34 cellular contexts compared by ENCODE assay signal in the genomic region with DNA sequence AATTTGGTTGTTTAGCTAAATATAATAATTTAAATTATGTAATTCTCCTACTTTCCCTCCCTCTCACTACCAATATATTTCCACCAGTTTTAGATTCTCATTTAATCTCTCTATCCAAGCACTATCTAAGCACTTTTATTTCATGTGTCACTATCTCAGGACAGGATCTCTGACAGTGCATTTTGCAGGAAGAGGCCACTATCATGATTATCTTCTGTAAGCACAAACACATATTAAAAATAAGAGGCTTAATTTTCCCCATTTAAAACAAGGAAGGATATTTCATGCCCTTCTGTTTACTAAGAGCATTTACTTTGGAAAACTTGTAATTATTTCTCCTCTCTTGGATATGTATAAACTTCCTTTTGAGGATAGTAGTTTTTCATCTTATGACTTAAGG.
"Had no signal": no experiment of that assay in that cellular context is flagged by ENCODE, and none has a peak within 500 bp of the region (broad histone marks: within the 10 kb centered on the region; RNA-seq: fewer than 3 reads in every experiment).

No MANE protein-coding gene starts in this region.

- H3K4me2 ChIP-seq: KMS-11 had no signal

- DNase-seq: Karpas-422, Kasumi-1, KG1, MG63, MM.1S, MV-4-11, NCI-H1048, NCI-H1092, NCI-H1092 treated with DMSO at 0.1 percent for 48 hours, NCI-H1105, NCI-H1105 treated with DMSO at 0.1 percent for 48 hours, NCI-H1417, NCI-H1417 treated with DMSO at 0.1 percent for 48 hours, NCI-H1436, NCI-H1436 treated with DMSO at 0.1 percent for 48 hours, NCI-H146, NCI-H1694, NCI-H1694 treated with DMSO at 0.1 percent for 48 hours, NCI-H187, NCI-H187 treated with DMSO at 0.1 percent for 48 hours, NCI-H1930, NCI-H2029, NCI-H2029 treated with DMSO at 0.1 percent for 48 hours, NCI-H2081, NCI-H2081 treated with DMSO at 0.1 percent for 48 hours, NCI-H2107, NCI-H2171, NCI-H2171 treated with DMSO at 0.1 percent for 48 hours, NCI-H226, NCI-H345, NCI-H446, NCI-H446 treated with DMSO at 0.1 percent for 48 hours, NCI-H510A had no signal

- H3K9ac ChIP-seq: KMS-11 had no signal

- H3K27ac ChIP-seq: KMS-11 had no signal

- H3K4me3 ChIP-seq: MG63 had no signal

- H3K27me3 ChIP-seq: MG63 had no signal

- H3K36me3 ChIP-seq: MG63 had no signal

- H3K9me3 ChIP-seq: MG63 had no signal
